Comparison of ENCODE assay signal across 2 cellular contexts in the genomic region with DNA sequence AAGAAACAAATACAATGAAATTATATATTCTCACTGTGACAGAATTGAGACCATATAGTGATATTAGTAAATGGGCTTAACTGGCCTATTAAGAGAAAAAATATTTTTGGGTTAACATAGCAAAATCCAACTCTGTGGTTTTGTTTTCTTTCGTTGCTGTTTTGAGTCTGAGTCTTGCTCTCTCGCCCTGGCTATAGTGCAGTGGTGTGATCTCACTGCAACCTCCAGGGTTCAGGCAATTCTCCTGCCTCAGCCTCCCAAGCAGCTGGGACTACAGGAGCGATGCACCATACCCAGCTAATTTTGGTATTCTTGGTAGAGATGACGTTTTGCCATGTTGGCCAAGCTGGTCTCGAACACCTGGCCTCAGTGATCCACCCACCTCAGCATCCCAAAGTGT.
A peak's percentile ranks its signal among the peaks of the same experiment; 100 is the strongest.
TF ChIP-seq lines count a peak whose summit lies in the region.

No MANE protein-coding gene starts in this region.

TF ChIP-seq in HepG2, 621 proteins besides CTCF, POLR2A, EP300 and RAD21:
- TF ChIP-seq, protein P1, sequence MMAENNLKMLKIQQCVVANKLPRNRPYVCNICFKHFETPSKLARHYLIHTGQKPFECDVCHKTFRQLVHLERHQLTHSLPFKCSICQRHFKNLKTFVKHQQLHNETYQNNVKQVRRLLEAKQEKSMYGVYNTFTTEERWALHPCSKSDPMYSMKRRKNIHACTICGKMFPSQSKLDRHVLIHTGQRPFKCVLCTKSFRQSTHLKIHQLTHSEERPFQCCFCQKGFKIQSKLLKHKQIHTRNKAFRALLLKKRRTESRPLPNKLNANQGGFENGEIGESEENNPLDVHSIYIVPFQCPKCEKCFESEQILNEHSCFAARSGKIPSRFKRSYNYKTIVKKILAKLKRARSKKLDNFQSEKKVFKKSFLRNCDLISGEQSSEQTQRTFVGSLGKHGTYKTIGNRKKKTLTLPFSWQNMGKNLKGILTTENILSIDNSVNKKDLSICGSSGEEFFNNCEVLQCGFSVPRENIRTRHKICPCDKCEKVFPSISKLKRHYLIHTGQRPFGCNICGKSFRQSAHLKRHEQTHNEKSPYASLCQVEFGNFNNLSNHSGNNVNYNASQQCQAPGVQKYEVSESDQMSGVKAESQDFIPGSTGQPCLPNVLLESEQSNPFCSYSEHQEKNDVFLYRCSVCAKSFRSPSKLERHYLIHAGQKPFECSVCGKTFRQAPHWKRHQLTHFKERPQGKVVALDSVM (CRISPR knock-in tag; IDR thresholded peaks at IDR 0.05): 0 out of 2 replicates have a peak, but pooled peaks have one; percentile 37
- TF ChIP-seq ZNF121 (CRISPR knock-in tag; IDR thresholded peaks at IDR 0.05): 0 out of 2 replicates have a peak, but pooled peaks have one; percentile 45
- TF ChIP-seq, protein P2, sequence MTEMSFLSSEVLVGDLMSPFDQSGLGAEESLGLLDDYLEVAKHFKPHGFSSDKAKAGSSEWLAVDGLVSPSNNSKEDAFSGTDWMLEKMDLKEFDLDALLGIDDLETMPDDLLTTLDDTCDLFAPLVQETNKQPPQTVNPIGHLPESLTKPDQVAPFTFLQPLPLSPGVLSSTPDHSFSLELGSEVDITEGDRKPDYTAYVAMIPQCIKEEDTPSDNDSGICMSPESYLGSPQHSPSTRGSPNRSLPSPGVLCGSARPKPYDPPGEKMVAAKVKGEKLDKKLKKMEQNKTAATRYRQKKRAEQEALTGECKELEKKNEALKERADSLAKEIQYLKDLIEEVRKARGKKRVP (CRISPR knock-in tag; IDR thresholded peaks at IDR 0.05): no peak
- peak; percentile 46; the same call in 1 of the 2 replicates for TF ChIP-seq POLR2G (IDR thresholded peaks at IDR 0.05; ENCODE audit: low read depth, low read length)
- peak; percentile 98 for TF ChIP-seq RBM22 (optimal IDR thresholded peaks at IDR 0.05; ENCODE audit: low read length)
- TF ChIP-seq RBFOX2 (IDR thresholded peaks at IDR 0.05; ENCODE audit: low read depth, low read length): peak; percentile 47; the same call in 1 of the 2 replicates
TF ChIP-seq in HepG2: peak in this region for 5.

TF ChIP-seq in WTC11, 78 proteins besides CTCF, POLR2A, EP300 and RAD21 (continued from another document):
- TF ChIP-seq IRF1 (CRISPR knock-in tag; IDR thresholded peaks at IDR 0.05): no peak
TF ChIP-seq in WTC11: peak in this region for 0.
